In the genomic region with DNA sequence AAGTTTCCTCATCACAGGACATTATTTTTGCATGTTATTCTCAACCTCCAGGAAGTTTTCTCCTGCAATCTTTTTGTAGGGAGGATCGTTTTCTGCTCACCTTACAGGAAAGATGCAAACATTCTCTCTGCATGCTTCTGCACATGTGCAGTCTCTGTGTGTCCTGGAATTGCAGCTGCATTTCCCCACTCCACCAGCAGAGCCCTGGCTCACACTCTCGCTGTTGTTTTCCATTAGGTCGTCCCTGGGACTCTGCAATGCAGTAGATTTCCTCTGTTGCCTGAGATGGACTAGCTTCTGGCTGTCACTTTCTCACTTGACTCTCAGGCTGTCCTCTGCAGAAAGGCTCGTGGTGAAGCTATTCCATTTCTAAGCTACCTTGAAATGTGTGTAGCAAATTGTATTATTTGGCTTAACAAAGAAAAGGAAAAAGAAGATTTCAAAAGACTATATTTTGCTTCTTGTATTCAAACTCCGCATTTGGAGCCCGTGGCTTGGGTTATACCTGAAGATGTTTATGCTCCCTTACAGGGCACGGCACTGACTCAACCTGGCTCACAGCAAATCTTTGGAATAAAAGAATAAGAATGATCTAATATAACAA, we compare ENCODE assay signal across 8 cellular contexts.
A peak's percentile ranks its signal among the peaks of the same experiment; 100 is the strongest.
DNase-seq lines count a peak whose midpoint lies in the region; ATAC-seq and TF ChIP-seq lines count a peak whose summit lies in the region.

No MANE protein-coding gene starts in this region.

- H3K4me3 ChIP-seq in AG04449 (ENCODE audit: low read depth, low read length) = no peak overlapping the region
- H3K4me3 ChIP-seq in Peyer's patch = no peak overlapping the region
- H3K4me3 ChIP-seq in retinal pigment epithelial cell (ENCODE audit: low read length) = no peak overlapping the region
- H3K4me3 ChIP-seq in CD8-positive, alpha-beta memory T cell (ENCODE audit: low read length) = no peak overlapping the region

- no peaks in the 10 kb centered on the region for H3K9me3 Mint-ChIP-seq in activated naive CD8-positive, alpha-beta T cell treated with anti-CD3 and anti-CD28 coated beads, Interleukin-2, amount 50 U/mL, for 24 hours
- peaks cover 0 to 18% (median 2%) of the 10 kb centered on the region in 5 donors for H3K9me3 Mint-ChIP-seq in CD8-positive, alpha-beta memory T cell

- TF ChIP-seq POLR2A in Peyer's patch (IDR thresholded peaks at IDR 0.05) = no peak

- TF ChIP-seq CTCF in AG04449 (IDR thresholded peaks at IDR 0.05; ENCODE audit: insufficient read depth, low read length, missing control alignments) = peak; percentile 69
- TF ChIP-seq CTCF in Peyer's patch (IDR thresholded peaks at IDR 0.05) = peak; percentile 4 to 48 (median 24)
- peak; percentile 91 for TF ChIP-seq CTCF in retinal pigment epithelial cell (conservative IDR thresholded peaks at IDR 0.05; ENCODE audit: low read depth, low read length)

- H3K27me3 ChIP-seq in Peyer's patch = no peaks in the 10 kb centered on the region
- H3K27me3 ChIP-seq in CD8-positive, alpha-beta memory T cell (ENCODE audit: insufficient read depth, low read length, poor library complexity, severe bottlenecking) = no peaks in the 10 kb centered on the region

- no peaks in the 10 kb centered on the region for H3K9me3 ChIP-seq in Peyer's patch
- H3K9me3 ChIP-seq in CD8-positive, alpha-beta memory T cell (ENCODE audit: low read length) = no peaks in the 10 kb centered on the region

- CTCF ChIA-PET in AG04449 (lab: Yijun Ruan, JAX) = interaction anchor here (0.6 to 1.9 kb wide), 7 partner anchors 10 to 499 kb away, joined by 3 to 8 read pairs (median 3); no protein-coding TSS in a partner anchor
- CTCF ChIA-PET in CD8-positive, alpha-beta memory T cell (lab: Charles Lee) = no interaction called here

- H3K4me1 Mint-ChIP-seq in activated naive CD8-positive, alpha-beta T cell treated with anti-CD3 and anti-CD28 coated beads, Interleukin-2, amount 50 U/mL, for 24 hours = no peaks in the 10 kb centered on the region
- no peaks in the 10 kb centered on the region for H3K4me1 Mint-ChIP-seq in CD8-positive, alpha-beta memory T cell

- ATAC-seq in GM18858 (IDR thresholded peaks at IDR 0.05; ENCODE audit: unreplicated experiment) = peak; percentile 67
- peak; percentile 63 for ATAC-seq in HG03045 (IDR thresholded peaks at IDR 0.05; ENCODE audit: unreplicated experiment)
- no peak for ATAC-seq in activated naive CD8-positive, alpha-beta T cell treated with anti-CD3 and anti-CD28 coated beads, Interleukin-2, amount 50 U/mL, for 24 hours

- no peaks in the 10 kb centered on the region for H3K27me3 Mint-ChIP-seq in activated naive CD8-positive, alpha-beta T cell treated with anti-CD3 and anti-CD28 coated beads, Interleukin-2, amount 50 U/mL, for 24 hours
- no peaks in the 10 kb centered on the region for H3K27me3 Mint-ChIP-seq in CD8-positive, alpha-beta memory T cell

- no peak for DNase-seq in AG04449 (ENCODE audit: low read depth, low spot score)
- DNase-seq in Peyer's patch = no peak
- peak; percentile 35 for DNase-seq in glomerular visceral epithelial cell (ENCODE audit: extremely low spot score)
- no peak for DNase-seq in retinal pigment epithelial cell (ENCODE audit: low read depth)
- no peak for DNase-seq in activated naive CD8-positive, alpha-beta T cell treated with anti-CD3 and anti-CD28 coated beads, Interleukin-2, amount 50 U/mL, for 24 hours
- no peak for DNase-seq in CD8-positive, alpha-beta memory T cell

- POLR2A ChIA-PET in AG04449 (lab: Yijun Ruan, JAX) = no interaction called here
- POLR2A ChIA-PET in CD8-positive, alpha-beta memory T cell (lab: Charles Lee) = no interaction called here

- no peak overlapping the region for H3K4me3 Mint-ChIP-seq in activated naive CD8-positive, alpha-beta T cell treated with anti-CD3 and anti-CD28 coated beads, Interleukin-2, amount 50 U/mL, for 24 hours
- no peak overlapping the region for H3K4me3 Mint-ChIP-seq in CD8-positive, alpha-beta memory T cell

- H3K36me3 ChIP-seq in Peyer's patch = no peaks in the 10 kb centered on the region
- no peaks in the 10 kb centered on the region for H3K36me3 ChIP-seq in CD8-positive, alpha-beta memory T cell (ENCODE audit: insufficient read depth, low read length)

- H3K4me1 ChIP-seq in Peyer's patch = no peaks in the 10 kb centered on the region
- no peaks in the 10 kb centered on the region for H3K4me1 ChIP-seq in CD8-positive, alpha-beta memory T cell (ENCODE audit: insufficient read depth, low read length)

- H3K36me3 Mint-ChIP-seq in activated naive CD8-positive, alpha-beta T cell treated with anti-CD3 and anti-CD28 coated beads, Interleukin-2, amount 50 U/mL, for 24 hours (ENCODE audit: low read depth) = no peaks in the 10 kb centered on the region
- no peaks in the 10 kb centered on the region for H3K36me3 Mint-ChIP-seq in CD8-positive, alpha-beta memory T cell

- H3K27ac ChIP-seq in Peyer's patch = no peak overlapping the region
- H3K27ac ChIP-seq in CD8-positive, alpha-beta memory T cell (ENCODE audit: low read depth, low read length) = no peak overlapping the region

- no peak overlapping the region for H3K27ac Mint-ChIP-seq in activated naive CD8-positive, alpha-beta T cell treated with anti-CD3 and anti-CD28 coated beads, Interleukin-2, amount 50 U/mL, for 24 hours
- no peak overlapping the region for H3K27ac Mint-ChIP-seq in CD8-positive, alpha-beta memory T cell

Comparison
In these comparisons a context has a peak if more than half of its experiments do, and no peak if none do; other contexts are left out.
1. CTCF ChIP-seq: peak in every context shown above with its lines; median percentile 91 in retinal pigment epithelial cell; 69 in AG04449; 24 in Peyer's patch.